ENCODE assay signal across 15 cellular contexts in genomic region chr5:40774626-40775025, GRCh38.
"Had no signal": no experiment of that assay in that cellular context is flagged by ENCODE, and none has a peak within 500 bp of the region (broad histone marks: within the 10 kb centered on the region; RNA-seq: fewer than 3 reads in every experiment).

No MANE protein-coding gene starts in this region.

- H3K4me3 ChIP-seq: body of pancreas, mucosa of descending colon, tibial nerve had no signal

- H3K27me3 ChIP-seq: body of pancreas, tibial nerve had no signal

- H3K9me3 ChIP-seq: body of pancreas, mucosa of descending colon, tibial nerve had no signal

- DNase-seq: activated effector memory CD4-positive, alpha-beta T cell treated with anti-CD3 and anti-CD28 coated beads, Interleukin-2, amount 50 U/mL, for 16 hours; activated T-cell treated with anti-CD3 and anti-CD28 coated beads, Interleukin-2, amount 50 U/mL, for 1 hour; amniotic stem cell; body of pancreas; central memory CD4-positive, alpha-beta T cell; glutamatergic neuron; left cardiac atrium; mammary epithelial cell; mucosa of descending colon; naive thymus-derived CD8-positive, alpha-beta T cell; posterior cingulate gyrus; right cardiac atrium; small intestine had no signal

- H3K27ac ChIP-seq: tibial nerve had no signal

- ATAC-seq: activated naive CD4-positive, alpha-beta T cell treated with anti-CD3 and anti-CD28 coated beads, Interleukin-2, amount 50 U/mL, for 72 hours; body of pancreas; left cardiac atrium; right cardiac atrium had no signal
